In the genomic region with DNA sequence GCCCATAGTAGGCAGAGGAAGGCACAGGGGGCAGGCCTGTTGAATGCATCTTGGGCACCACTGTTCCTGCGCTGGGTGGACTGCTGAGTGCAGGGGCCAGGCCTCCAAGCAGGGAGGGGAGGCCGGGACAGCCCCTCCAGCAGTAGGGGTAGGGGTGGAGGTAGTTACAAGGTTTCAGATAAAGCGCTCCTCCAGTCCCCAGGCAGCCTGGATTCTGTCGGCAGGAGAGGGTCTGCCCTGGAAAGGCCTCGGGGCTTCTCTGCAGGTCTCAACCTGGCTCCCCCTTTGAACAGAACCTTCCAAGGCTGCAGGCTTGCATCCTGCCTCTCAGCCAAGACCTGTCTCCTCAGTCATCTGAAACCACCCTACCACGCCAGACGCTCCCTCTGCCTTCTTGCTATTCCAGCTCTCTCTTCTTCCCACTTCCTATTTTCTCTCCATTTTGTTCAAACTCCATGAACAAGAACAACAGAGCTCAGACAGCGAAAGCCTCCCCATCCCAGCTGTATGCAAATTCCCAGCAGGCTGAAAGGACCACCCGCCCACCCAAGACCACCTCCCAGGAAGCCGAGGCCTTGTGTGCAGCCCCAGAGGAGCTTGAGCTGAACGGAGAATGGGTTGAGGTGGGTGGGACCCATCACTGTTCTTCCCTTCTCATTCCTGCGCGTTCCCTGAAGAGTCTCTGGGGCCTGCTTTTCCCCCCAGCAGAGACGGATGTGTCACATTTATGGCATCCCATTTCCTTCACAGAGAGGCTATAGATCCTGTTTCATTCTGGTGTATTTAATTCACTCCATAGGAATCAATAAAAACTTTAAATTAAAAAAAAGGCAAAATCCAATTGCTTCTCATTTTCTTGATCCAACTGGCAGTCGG, we compare ENCODE assay signal across 21 cellular contexts. TPM values are rescaled to one million over a fixed set of nuclear protein-coding genes. Genes with fewer than 3 reads are reported as not detected.
A peak's percentile ranks its signal among the peaks of the same experiment; 100 is the strongest.
DNase-seq lines count a peak whose midpoint lies in the region; ATAC-seq, FAIRE-seq and TF ChIP-seq lines count a peak whose summit lies in the region.
"Had no signal": no experiment of that assay in that cellular context is flagged by ENCODE, and none has a peak within 500 bp of the region (broad histone marks: within the 10 kb centered on the region; RNA-seq: fewer than 3 reads in every experiment).

No MANE protein-coding gene starts in this region.

- in situ Hi-C loops in K562 (cut with MboI) = no loop called here

- no peak overlapping the region for H3K9ac ChIP-seq in K562 (ENCODE audit: insufficient read depth in 1 of 2, low read depth in 2 of 2, low read length in 2 of 2)
- H3K9ac ChIP-seq in kidney (ENCODE audit: low read length in 2 of 2) = no peak overlapping the region
- H3K9ac ChIP-seq in trophoblast cell (ENCODE audit: low read length) = no peak overlapping the region
- H3K9ac ChIP-seq: BLaER1 treated with 17β-estradiol and CSF1 and Interleukin-3, amounts not matched to agents 10 nM and 100 nM; KMS-11 had no signal

- no peak for TF ChIP-seq RAD21 in K562 (CRISPR knock-in tag; conservative IDR thresholded peaks at IDR 0.05 in 1 of 2, IDR thresholded peaks at IDR 0.05 in 1 of 2)

- H3K14ac ChIP-seq in trophoblast cell (ENCODE audit: low read length) = no peak overlapping the region

- H2AFZ ChIP-seq in K562 (ENCODE audit: low read depth, low read length) = no peak overlapping the region
- no peak overlapping the region for H2AFZ ChIP-seq in trophoblast cell (ENCODE audit: insufficient read depth, low read length, poor library complexity)

- ATAC-seq in K562 = no peak
- ATAC-seq: CD8-positive, alpha-beta T cell; HepG2; PC-3 had no signal

- H2BK12ac ChIP-seq in trophoblast cell (ENCODE audit: low read length) = no peak overlapping the region

- POLR2A ChIA-PET in K562 (lab: Yijun Ruan, JAX) = interaction anchor here (0.6 to 1.5 kb wide), 4 partner anchors 8 to 16 kb away, joined by 3 to 6 read pairs (median 4); a partner anchor contains a TSS

- no peak for FAIRE-seq in K562 (lab: Jason Lieb, UNC)
- FAIRE-seq in kidney (lab: Jason Lieb, UNC) = no peak
- FAIRE-seq: H54, HepG2 had no signal

- TF ChIP-seq CTCF in K562 (IDR thresholded peaks at IDR 0.05 in 2 of 3, conservative IDR thresholded peaks at IDR 0.05 in 1 of 3; ENCODE audit: insufficient read depth in 2 of 3, low read depth in 1 of 3, low read length in 3 of 3) (no peak), kidney (IDR thresholded peaks at IDR 0.05; ENCODE audit: borderline replicate concordance, extremely low read depth, insufficient read depth) (no peak)

- H4K8ac ChIP-seq in trophoblast cell (ENCODE audit: low read depth, low read length) = no peak overlapping the region

- BruUV-seq in K562 (replicated peaks; lab: Mats Ljungman, UMichigan) = no TSS peak

- H4K12ac ChIP-seq in trophoblast cell (ENCODE audit: low read depth, low read length) = no peak overlapping the region

- CTCF ChIA-PET in K562 (lab: Yijun Ruan, JAX; ENCODE audit: low intra/inter-chr PET ratio) = no interaction called here

- intact Hi-C loops in K562 (cut with micrococcal nuclease) (no loop called here), kidney (cut with DNase I) (no loop called here)

- WGBS in K562 (ENCODE audit: insufficient coverage, low coverage, missing lambda C conversion rate) = 2% methylated on average over 15 of the region's 15 CpGs
- WGBS in trophoblast cell (ENCODE audit: extremely low coverage, insufficient coverage, insufficient read length) = no CpG with 5 or more reads among the region's 15 CpGs

- H3K9me1 ChIP-seq in K562 (ENCODE audit: control insufficient read depth, insufficient read depth, low read length) = no peaks in the 10 kb centered on the region

- H2BK5ac ChIP-seq in trophoblast cell (ENCODE audit: low read depth, low read length, poor library complexity) = no peak overlapping the region

- H3K4me2 ChIP-seq in K562 (ENCODE audit: insufficient read depth, low read length) (no peak overlapping the region), trophoblast cell (ENCODE audit: low read length) (no peak overlapping the region)
- H3K4me2 ChIP-seq: BLaER1 treated with 17β-estradiol and CSF1 and Interleukin-3, amounts not matched to agents 10 nM and 100 nM; KMS-11 had no signal

- TF ChIP-seq POLR2A in K562 (conservative IDR thresholded peaks at IDR 0.05) = no peak

- H2AK5ac ChIP-seq in trophoblast cell (ENCODE audit: low read length) = no peak overlapping the region

- H2BK120ac ChIP-seq in trophoblast cell (ENCODE audit: insufficient read depth, low read length, poor library complexity) = no peak overlapping the region

- peaks cover 0 to 7% of the 10 kb centered on the region in 2 experiments; a peak in 1 of 5 replicates for H3K4me1 ChIP-seq in K562 (replicated peaks in 1 of 2; ENCODE audit: control insufficient read depth in 2 of 2, insufficient read depth in 2 of 2, low read length in 2 of 2)
- H3K4me1 ChIP-seq in kidney (ENCODE audit: control insufficient read depth in 1 of 2, insufficient read depth in 1 of 2, low read depth in 1 of 2, low read length in 2 of 2) = no peaks in the 10 kb centered on the region
- peaks cover 3 to 4% of the 10 kb centered on the region in 2 experiments for H3K4me1 ChIP-seq in trophoblast cell (ENCODE audit: control insufficient read depth in 1 of 2, insufficient read depth in 2 of 2, low read length in 2 of 2)

- H3K9me3 ChIP-seq in K562 (replicated peaks; ENCODE audit: control insufficient read depth, insufficient read depth, low read depth, low read length) (no peaks in the 10 kb centered on the region), kidney (ENCODE audit: control insufficient read depth in 1 of 2, low read length in 2 of 2) (no peaks in the 10 kb centered on the region), trophoblast cell (ENCODE audit: insufficient read depth, low read depth, low read length) (no peaks in the 10 kb centered on the region)
- H3K9me3 ChIP-seq: BLaER1 treated with 17β-estradiol and CSF1 and Interleukin-3, amounts not matched to agents 10 nM and 100 nM had no signal

- H3K36me3 ChIP-seq in K562 (ENCODE audit: control insufficient read depth, insufficient read depth, low read length) (no peaks in the 10 kb centered on the region), kidney (ENCODE audit: control insufficient read depth in 1 of 2, insufficient read depth in 2 of 2, low read length in 2 of 2) (no peaks in the 10 kb centered on the region), trophoblast cell (ENCODE audit: control insufficient read depth in 1 of 2, insufficient read depth in 2 of 2, low read length in 2 of 2) (no peaks in the 10 kb centered on the region)
- H3K36me3 ChIP-seq: BLaER1 treated with 17β-estradiol and CSF1 and Interleukin-3, amounts not matched to agents 10 nM and 100 nM had no signal

- H3K79me1 ChIP-seq in trophoblast cell (ENCODE audit: low read length) = no peaks in the 10 kb centered on the region

- H3K79me2 ChIP-seq in K562 (ENCODE audit: control insufficient read depth, insufficient read depth, low read length) (no peaks in the 10 kb centered on the region), trophoblast cell (ENCODE audit: control insufficient read depth, insufficient read depth, low read length, poor library complexity) (no peaks in the 10 kb centered on the region)

- peaks cover 10% of the 10 kb centered on the region; the same call in 1 of the 2 replicates for H4K20me1 ChIP-seq in K562 (replicated peaks; ENCODE audit: control insufficient read depth, insufficient read depth, low read length)

- H3K18ac ChIP-seq in trophoblast cell (ENCODE audit: low read length) = no peak overlapping the region

- no peak overlapping the region for H3K4ac ChIP-seq in trophoblast cell (ENCODE audit: low read depth, low read length)

- no peak overlapping the region for H3K4me3 ChIP-seq in K562
- H3K4me3 ChIP-seq in kidney (ENCODE audit: low read length in 2 of 2) = no peak overlapping the region
- H3K4me3 ChIP-seq in trophoblast cell (ENCODE audit: low read depth, low read length) = peak overlapping the region; percentile 33
- H3K4me3 ChIP-seq: BLaER1 treated with 17β-estradiol and CSF1 and Interleukin-3, amounts not matched to agents 10 nM and 100 nM had no signal

- H3K27me3 ChIP-seq in K562 (ENCODE audit: control insufficient read depth in 2 of 2, insufficient read depth in 2 of 2, low read length in 2 of 2) (peaks cover 75 to 87% of the 10 kb centered on the region in 2 experiments), trophoblast cell (ENCODE audit: insufficient read depth, low read length) (no peaks in the 10 kb centered on the region)
- H3K27me3 ChIP-seq: BLaER1 treated with 17β-estradiol and CSF1 and Interleukin-3, amounts not matched to agents 10 nM and 100 nM had no signal

- no peak overlapping the region for H4K91ac ChIP-seq in trophoblast cell (ENCODE audit: low read depth, low read length)

- DNase-seq in ELF-1 (ENCODE audit: low read depth, low spot score) (peak; percentile 81), K562 (ENCODE audit: extremely low read depth in 1 of 4, low spot score in 3 of 4) (no peak), kidney (peak; percentile 55), trophoblast cell (no peak), T1000 (lab: John Stamatoyannopoulos, UW) (no peak)
- no peak for DNase-seq in activated CD4-positive, alpha-beta T cell treated with anti-CD3 and anti-CD28 coated beads for 4 hours
- DNase-seq in effector CD4-positive, alpha-beta T cell = no peak
- DNase-seq: Calu3; CD8-positive, alpha-beta T cell; HFFc6; NCI-H1417; NCI-H187 treated with DMSO at 0.1 percent for 48 hours; NCI-H226; NCI-H524 treated with DMSO at 0.1 percent for 48 hours; PC-3 had no signal

- TF ChIP-seq EP300 in K562 (IDR thresholded peaks at IDR 0.05; ENCODE audit: low read length) = no peak

- H3K23ac ChIP-seq in trophoblast cell (ENCODE audit: low read length) = no peak overlapping the region

- H3K27ac ChIP-seq in K562 (ENCODE audit: extremely low read depth, low read depth, low read length) (no peak overlapping the region), kidney (ENCODE audit: low read depth in 2 of 2, low read length in 2 of 2) (no peak overlapping the region), trophoblast cell (ENCODE audit: low read depth, low read length) (no peak overlapping the region)
- H3K27ac ChIP-seq: BLaER1 treated with 17β-estradiol and CSF1 and Interleukin-3, amounts not matched to agents 10 nM and 100 nM; KMS-11; RWPE1 had no signal

RNA-seq across cellular contexts. Expression of a gene that starts 1.4 kb away (rescaled TPM):
- not detected in 2 replicates for total RNA-seq in K562 (2011; cell fraction: chromatin; rRNA removed; ENCODE audit: low replicate concordance)
- not detected in 2 replicates for total RNA-seq in K562 (2011; cell fraction: nucleolus; rRNA removed)
- not detected in 2 replicates for total RNA-seq in K562 (2011; cell fraction: nucleoplasm; rRNA removed)
- total RNA-seq in K562 (2014; rRNA removed) (not detected in 2 replicates), K562 (2014; rRNA removed; fragmentation: Illumina TruSeq; extraction: Trizol) (not detected in 2 replicates), K562 (2015; rRNA removed; fragmentation: Illumina TruSeq; extraction: Trizol) (not detected in 2 replicates), K562 (2021) (not detected in 2 replicates), kidney (not detected)
- polyA plus RNA-seq in K562 (2011; rRNA removed) (not detected in 2 replicates), K562 (2014; fragmentation: Illumina TruSeq; extraction: Trizol) (not detected in 2 replicates), K562 (2014; fragmentation: Nextera tagmentation; extraction: Ambion mirVana) (not detected), K562 (2014; rRNA removed) (not detected in 2 replicates), kidney (ENCODE audit: insufficient read depth, low read depth, low replicate concordance) (not detected)
- polyA plus RNA-seq in K562 (2011; cell fraction: cytosol; rRNA removed) = not detected in 2 replicates
- polyA plus RNA-seq in K562 (2011; cell fraction: nucleus; rRNA removed) = not detected in 2 replicates
- not detected in 2 replicates for polyA plus RNA-seq in K562 (2012)
- not detected in 2 replicates for polyA minus RNA-seq in K562 (2011; rRNA and poly(A)+ RNA removed)
- not detected in 2 replicates for polyA minus RNA-seq in K562 (2011; cell fraction: cytosol; rRNA and poly(A)+ RNA removed)
- not detected in 2 replicates for polyA minus RNA-seq in K562 (2011; cell fraction: nucleus; rRNA and poly(A)+ RNA removed)
- polyA plus RNA-seq in trophoblast cell (2013) = 0.10 TPM in 1 of 2 replicates, not detected in the other
- total RNA-seq: Calu3; CD8-positive, alpha-beta T cell; G401; HepG2; HFFc6; PC-3 had no signal
- polyA plus RNA-seq: HepG2 had no signal

RNA-seq across cellular contexts. Expression of a gene that starts 13.5 kb away (rescaled TPM):
- total RNA-seq in K562 (2011; cell fraction: chromatin; rRNA removed; ENCODE audit: low replicate concordance) = 110 and 155 TPM in 2 replicates
- 95.4 and 123 TPM in 2 replicates for total RNA-seq in K562 (2011; cell fraction: nucleolus; rRNA removed)
- 110 and 121 TPM in 2 replicates for total RNA-seq in K562 (2011; cell fraction: nucleoplasm; rRNA removed)
- total RNA-seq in K562 (2014; rRNA removed) = 30.8 and 42.0 TPM in 2 replicates
- 24.3 and 28.2 TPM in 2 replicates for total RNA-seq in K562 (2014; rRNA removed; fragmentation: Illumina TruSeq; extraction: Trizol)
- total RNA-seq in K562 (2015; rRNA removed; fragmentation: Illumina TruSeq; extraction: Trizol) = 36.4 and 44.5 TPM in 2 replicates
- 36.4 and 42.6 TPM in 2 replicates for total RNA-seq in K562 (2021)
- 46.3 and 50.4 TPM in 2 replicates for polyA plus RNA-seq in K562 (2011; rRNA removed)
- polyA plus RNA-seq in K562 (2011; cell fraction: cytosol; rRNA removed) = 30.6 and 34.6 TPM in 2 replicates
- polyA plus RNA-seq in K562 (2011; cell fraction: nucleus; rRNA removed) = 121 and 133 TPM in 2 replicates
- 30.2 and 57.3 TPM in 2 replicates for polyA plus RNA-seq in K562 (2012)
- 26.4 and 26.7 TPM in 2 replicates for polyA plus RNA-seq in K562 (2014; fragmentation: Illumina TruSeq; extraction: Trizol)
- under 1 TPM; 0.32 to 0.37 TPM for polyA plus RNA-seq in K562 (2014; fragmentation: Nextera tagmentation; extraction: Ambion mirVana)
- 34.3 and 41.4 TPM in 2 replicates for polyA plus RNA-seq in K562 (2014; rRNA removed)
- 32.2 and 37.5 TPM in 2 replicates for polyA minus RNA-seq in K562 (2011; rRNA and poly(A)+ RNA removed)
- 16.3 and 23.9 TPM in 2 replicates for polyA minus RNA-seq in K562 (2011; cell fraction: cytosol; rRNA and poly(A)+ RNA removed)
- polyA minus RNA-seq in K562 (2011; cell fraction: nucleus; rRNA and poly(A)+ RNA removed) = 53.7 and 96.3 TPM in 2 replicates
- total RNA-seq in kidney = 57.1 TPM
- polyA plus RNA-seq in kidney (ENCODE audit: insufficient read depth, low read depth, low replicate concordance) = 36.4 TPM
- polyA plus RNA-seq in trophoblast cell (2013) = 28.0 TPM in 2 replicates

RNA-seq across cellular contexts. Expression of a gene that starts 55.7 kb away (rescaled TPM):
- total RNA-seq in K562 (2011; cell fraction: chromatin; rRNA removed; ENCODE audit: low replicate concordance) = not detected in 2 replicates
- not detected in 2 replicates for total RNA-seq in K562 (2011; cell fraction: nucleolus; rRNA removed)
- not detected in 2 replicates for total RNA-seq in K562 (2011; cell fraction: nucleoplasm; rRNA removed)
- not detected in 2 replicates for total RNA-seq in K562 (2014; rRNA removed)
- total RNA-seq in K562 (2014; rRNA removed; fragmentation: Illumina TruSeq; extraction: Trizol) = not detected in 2 replicates
- not detected in 2 replicates for total RNA-seq in K562 (2015; rRNA removed; fragmentation: Illumina TruSeq; extraction: Trizol)
- not detected in 2 replicates for total RNA-seq in K562 (2021)
- polyA plus RNA-seq in K562 (2011; rRNA removed) = not detected in 2 replicates
- not detected in 2 replicates for polyA plus RNA-seq in K562 (2011; cell fraction: cytosol; rRNA removed)
- not detected in 2 replicates for polyA plus RNA-seq in K562 (2011; cell fraction: nucleus; rRNA removed)
- polyA plus RNA-seq in K562 (2012) = not detected in 2 replicates
- not detected in 2 replicates for polyA plus RNA-seq in K562 (2014; fragmentation: Illumina TruSeq; extraction: Trizol)
- not detected for polyA plus RNA-seq in K562 (2014; fragmentation: Nextera tagmentation; extraction: Ambion mirVana)
- polyA plus RNA-seq in K562 (2014; rRNA removed) = not detected in 2 replicates
- polyA minus RNA-seq in K562 (2011; rRNA and poly(A)+ RNA removed) = not detected in 2 replicates
- polyA minus RNA-seq in K562 (2011; cell fraction: cytosol; rRNA and poly(A)+ RNA removed) = not detected in 2 replicates
- not detected in 2 replicates for polyA minus RNA-seq in K562 (2011; cell fraction: nucleus; rRNA and poly(A)+ RNA removed)
- 0.47 TPM for total RNA-seq in kidney
- 4.0 TPM for polyA plus RNA-seq in kidney (ENCODE audit: insufficient read depth, low read depth, low replicate concordance)
- polyA plus RNA-seq in trophoblast cell (2013) = 1.4 and 1.5 TPM in 2 replicates
- total RNA-seq: Calu3; CD8-positive, alpha-beta T cell; PC-3 had no signal

Comparison
In these comparisons a context has a peak if more than half of its experiments do, and no peak if none do; other contexts are left out.
1. DNase-seq: peak in ELF-1 (single experiment) and kidney (single experiment); none in K562 (0 of 4), trophoblast cell (0 of 2), T1000 (single experiment), activated CD4-positive, alpha-beta T cell treated with anti-CD3 and anti-CD28 coated beads for 4 hours (0 of 2) and effector CD4-positive, alpha-beta T cell (single experiment).